In the genomic region with DNA sequence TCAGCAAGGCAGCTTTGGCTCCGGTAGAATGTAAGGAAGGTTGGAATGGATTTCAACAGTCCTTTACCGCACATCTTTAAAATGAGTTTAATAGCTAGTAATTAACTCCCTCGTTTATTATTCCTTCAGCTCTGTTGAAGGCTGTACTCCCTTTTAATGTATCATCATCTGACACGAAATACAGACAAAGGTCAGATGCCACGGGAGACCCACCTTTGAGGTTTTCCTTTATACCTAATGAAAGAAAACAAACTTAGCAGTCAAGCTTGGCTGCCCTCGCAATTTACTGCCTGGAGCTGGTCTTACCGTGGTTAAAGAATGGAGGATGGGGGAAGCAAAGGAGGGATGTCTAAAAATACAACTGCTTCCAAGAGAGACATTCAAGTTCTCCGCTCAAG, we compare ENCODE assay signal across 1 cellular context.
TF ChIP-seq lines count a peak whose summit lies in the region.

No MANE protein-coding gene starts in this region.

TF ChIP-seq in IMR-90, 13 proteins besides CTCF, POLR2A, EP300 and RAD21 (continued from another document):
- TF ChIP-seq BHLHE40 (IDR thresholded peaks at IDR 0.05; ENCODE audit: low read depth, low read length), result no peak
